8 cellular contexts compared by ENCODE assay signal in genomic region chr2:237581751-237582746, GRCh38. TPM values are rescaled to one million over a fixed set of nuclear protein-coding genes. Genes with fewer than 3 reads are reported as not detected.
DNase-seq lines count a peak whose midpoint lies in the region; TF ChIP-seq lines count a peak whose summit lies in the region.

No MANE protein-coding gene starts in this region.

- no peaks in the 10 kb centered on the region for H3K27me3 Mint-ChIP-seq in Calu3 (ENCODE audit: unreplicated experiment)

- peak overlapping the region; percentile 15 to 37 for H3K4me3 ChIP-seq in foreskin fibroblast (ENCODE audit: low read depth in 1 of 2, low read length in 2 of 2)

- no TSS peak for BruUV-seq in Calu3 (replicated peaks; lab: Mats Ljungman, UMichigan)

- H3K4me3 Mint-ChIP-seq in Calu3 (ENCODE audit: low read depth, unreplicated experiment) = no peak overlapping the region

- no peak overlapping the region for H3K27ac Mint-ChIP-seq in Calu3 (ENCODE audit: unreplicated experiment)

- H3K4me1 Mint-ChIP-seq in Calu3 (ENCODE audit: low read depth, unreplicated experiment) = peaks cover 4% of the 10 kb centered on the region

- H3K9me3 Mint-ChIP-seq in Calu3 (ENCODE audit: low read depth, unreplicated experiment) = no peaks in the 10 kb centered on the region

- TF ChIP-seq CTCF in foreskin fibroblast (IDR thresholded peaks at IDR 0.05; ENCODE audit: low read depth, low read length) (peak; percentile 61), Calu3 (IDR thresholded peaks at IDR 0.05; ENCODE audit: unreplicated experiment) (no peak)

- CTCF ChIA-PET in Calu3 (lab: Charles Lee) = interaction anchor here (0.9 kb wide), 1 partner anchor 193 kb away, joined by 3 read pairs; no protein-coding TSS in a partner anchor

- DNase-seq in NCI-H510A treated with DMSO at 0.1 percent for 48 hours (lab: John Stamatoyannopoulos, UW) (peak; percentile 5), NCI-H510A (lab: John Stamatoyannopoulos, UW) (no peak), NCI-H2196 treated with DMSO at 0.1 percent for 48 hours (lab: John Stamatoyannopoulos, UW; ENCODE audit: unreplicated experiment) (peak; percentile 78), activated T-cell treated with anti-CD3 and anti-CD28 coated beads for 24 hours (ENCODE audit: low read depth) (peak; percentile 40), foreskin fibroblast (peak; percentile 66 to 84), occipital lobe (lab: John Stamatoyannopoulos, UW) (peak; percentile 47), ureter (ENCODE audit: low spot score) (peak; percentile 69), Calu3 (no peak)

- intact Hi-C loops in Calu3 (cut with micrococcal nuclease; ENCODE audit: unreplicated experiment) = no loop called here

- H3K36me3 Mint-ChIP-seq in Calu3 (ENCODE audit: insufficient read depth, unreplicated experiment) = peaks cover 5% of the 10 kb centered on the region

RNA-seq across cellular contexts. Expression of gene RAB17, which starts 8.5 kb away (rescaled TPM):
- 0.16 TPM for total RNA-seq in occipital lobe
- 24.2 TPM for total RNA-seq in ureter
- 33.3 and 38.3 TPM in 2 replicates for total RNA-seq in Calu3 (2022)

RNA-seq across cellular contexts. Expression of gene PRLH, which starts 15.7 kb away (rescaled TPM):
- total RNA-seq in occipital lobe = not detected
- total RNA-seq in ureter = not detected
- not detected in 2 replicates for total RNA-seq in Calu3 (2022)

RNA-seq across cellular contexts. Expression of gene LRRFIP1, which starts 45.3 kb away (rescaled TPM):
- total RNA-seq in occipital lobe (29.0 TPM), ureter (207 TPM), Calu3 (2022) (152 and 161 TPM in 2 replicates)

Comparison
In these comparisons a context has a peak if more than half of its experiments do, and no peak if none do; other contexts are left out.
1. DNase-seq: peak in NCI-H510A treated with DMSO at 0.1 percent for 48 hours (single experiment), NCI-H2196 treated with DMSO at 0.1 percent for 48 hours (single experiment), activated T-cell treated with anti-CD3 and anti-CD28 coated beads for 24 hours (single experiment), foreskin fibroblast (2 of 2), occipital lobe (single experiment) and ureter (single experiment); none in NCI-H510A (single experiment) and Calu3 (single experiment).
2. RNA of gene RAB17, which starts 8.5 kb away (total RNA-seq): 33.3 to 38.3 TPM in Calu3 and 24.2 TPM in ureter (single experiment); 0.16 TPM in occipital lobe (single experiment); every median in the first group is over 10 times any median in the second.